Comparison of ENCODE assay signal across 1 cellular context in the genomic region with DNA sequence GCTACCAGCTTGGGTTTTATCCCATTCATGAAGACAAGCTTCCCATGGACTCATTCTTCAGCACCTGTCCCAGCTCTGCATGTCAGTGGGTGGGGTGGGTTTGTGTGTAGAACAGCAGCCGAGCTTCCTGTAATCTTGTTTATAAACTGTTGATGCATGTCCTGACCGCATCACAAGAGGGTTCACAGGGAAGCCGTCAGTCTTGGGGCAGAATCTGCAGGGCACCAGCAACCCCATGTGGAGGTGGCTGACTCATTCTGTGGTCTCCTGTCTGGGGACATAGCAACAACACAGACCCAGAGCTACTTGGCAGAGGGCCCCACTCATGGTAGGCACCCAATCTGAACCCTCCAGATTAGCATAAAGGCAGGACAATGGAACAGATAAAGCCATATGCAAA.
TF ChIP-seq lines count a peak whose summit lies in the region.

No MANE protein-coding gene starts in this region.

TF ChIP-seq in K562, 482 proteins besides CTCF, POLR2A, EP300 and RAD21 (continued from another document and continues in another):
- TF ChIP-seq ZNF655 (CRISPR knock-in tag; IDR thresholded peaks at IDR 0.05) (no peak), KLF10 (CRISPR knock-in tag; IDR thresholded peaks at IDR 0.05) (no peak), ZBTB11 (CRISPR knock-in tag; IDR thresholded peaks at IDR 0.05) (no peak), CCNT2 (IDR thresholded peaks at IDR 0.05; ENCODE audit: borderline replicate concordance, extremely low read depth, insufficient read length, low read depth, low read length) (no peak), ZNF395 (CRISPR knock-in tag; IDR thresholded peaks at IDR 0.05) (no peak), TAF9B (IDR thresholded peaks at IDR 0.05; ENCODE audit: partially characterized antibody) (no peak), ZNF347 (CRISPR knock-in tag; IDR thresholded peaks at IDR 0.05; ENCODE audit: low read depth) (no peak), ATF3 (IDR thresholded peaks at IDR 0.05) (0 out of 2 replicates have a peak, but pooled peaks have one; percentile 41), ATF3 (CRISPR knock-in tag; conservative IDR thresholded peaks at IDR 0.05) (no peak), TEAD4 (IDR thresholded peaks at IDR 0.05; ENCODE audit: low read length) (peak; percentile 14; the same call in 1 of the 2 replicates), TEAD4 (CRISPR knock-in tag; IDR thresholded peaks at IDR 0.05; ENCODE audit: borderline replicate concordance) (no peak), DPF2 (IDR thresholded peaks at IDR 0.05) (0 out of 2 replicates have a peak, but pooled peaks have one; percentile 22), PTBP1 (IDR thresholded peaks at IDR 0.05; ENCODE audit: low read depth, low read length) (no peak), BRD9 (IDR thresholded peaks at IDR 0.05; ENCODE audit: low read depth, partially characterized antibody) (no peak), ARID1B (IDR thresholded peaks at IDR 0.05) (peak; percentile 33; the same call in 1 of the 2 replicates), CTBP1 (IDR thresholded peaks at IDR 0.05; ENCODE audit: borderline replicate concordance) (no peak), FOXK2 (conservative IDR thresholded peaks at IDR 0.05 in 1 of 2, IDR thresholded peaks at IDR 0.05 in 1 of 2; ENCODE audit: low read depth in 2 of 2) (peak; percentile 18 to 30; a peak in 1 of 4 replicates), ZNF316 (IDR thresholded peaks at IDR 0.05) (no peak), TCF3 (CRISPR knock-in tag; IDR thresholded peaks at IDR 0.05) (no peak), SREBF2 (CRISPR knock-in tag; IDR thresholded peaks at IDR 0.05) (no peak), ZNF436 (CRISPR knock-in tag; IDR thresholded peaks at IDR 0.05) (no peak), ZNF76 (CRISPR knock-in tag; IDR thresholded peaks at IDR 0.05; ENCODE audit: borderline replicate concordance) (no peak), CBX8 (IDR thresholded peaks at IDR 0.05; ENCODE audit: borderline replicate concordance, extremely low read depth, low read depth, low read length, poor library complexity, severe bottlenecking) (no peak), RNF2 (IDR thresholded peaks at IDR 0.05) (no peak), KLF16 (IDR thresholded peaks at IDR 0.05) (no peak), ZNF696 (CRISPR knock-in tag; conservative IDR thresholded peaks at IDR 0.05) (no peak), NFE2 (IDR thresholded peaks at IDR 0.05; ENCODE audit: low read depth) (peak; percentile 51; the same call in 1 of the 2 replicates), SIRT6 (IDR thresholded peaks at IDR 0.05; ENCODE audit: low read depth, low read length) (no peak), SNIP1 (IDR thresholded peaks at IDR 0.05; ENCODE audit: low read depth) (no peak), MAX (CRISPR knock-in tag; IDR thresholded peaks at IDR 0.05) (no peak; the same call in 1 of the 2 replicates), SETDB1 (IDR thresholded peaks at IDR 0.05; ENCODE audit: low read length) (no peak), PHF8 (IDR thresholded peaks at IDR 0.05; ENCODE audit: borderline replicate concordance, low read length) (no peak), ZNF224 (CRISPR knock-in tag; IDR thresholded peaks at IDR 0.05) (no peak), DACH1 (IDR thresholded peaks at IDR 0.05; ENCODE audit: partially characterized antibody) (no peak), DDX20 (tag; IDR thresholded peaks at IDR 0.05; ENCODE audit: low read depth) (no peak), FOSL1 (tag; conservative IDR thresholded peaks at IDR 0.05) (peak; percentile 76), TAL1 (IDR thresholded peaks at IDR 0.05) (no peak), NFYB (IDR thresholded peaks at IDR 0.05; ENCODE audit: extremely low read depth, insufficient read length) (peak; percentile 32), FUS (optimal IDR thresholded peaks at IDR 0.05; ENCODE audit: low read depth, low read length) (no peak), LCOR (CRISPR knock-in tag; IDR thresholded peaks at IDR 0.05) (no peak), NFIC (IDR thresholded peaks at IDR 0.05) (peak; percentile 24; the same call in 1 of the 2 replicates), KAT7 (CRISPR knock-in tag; IDR thresholded peaks at IDR 0.05; ENCODE audit: borderline replicate concordance) (no peak), RB1 (IDR thresholded peaks at IDR 0.05; ENCODE audit: low read depth) (no peak), TEAD1 (CRISPR knock-in tag; IDR thresholded peaks at IDR 0.05) (no peak)
- TF ChIP-seq, protein P1, sequence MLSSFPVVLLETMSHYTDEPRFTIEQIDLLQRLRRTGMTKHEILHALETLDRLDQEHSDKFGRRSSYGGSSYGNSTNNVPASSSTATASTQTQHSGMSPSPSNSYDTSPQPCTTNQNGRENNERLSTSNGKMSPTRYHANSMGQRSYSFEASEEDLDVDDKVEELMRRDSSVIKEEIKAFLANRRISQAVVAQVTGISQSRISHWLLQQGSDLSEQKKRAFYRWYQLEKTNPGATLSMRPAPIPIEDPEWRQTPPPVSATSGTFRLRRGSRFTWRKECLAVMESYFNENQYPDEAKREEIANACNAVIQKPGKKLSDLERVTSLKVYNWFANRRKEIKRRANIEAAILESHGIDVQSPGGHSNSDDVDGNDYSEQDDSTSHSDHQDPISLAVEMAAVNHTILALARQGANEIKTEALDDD (IDR thresholded peaks at IDR 0.05) = no peak
- TF ChIP-seq, protein P2, sequence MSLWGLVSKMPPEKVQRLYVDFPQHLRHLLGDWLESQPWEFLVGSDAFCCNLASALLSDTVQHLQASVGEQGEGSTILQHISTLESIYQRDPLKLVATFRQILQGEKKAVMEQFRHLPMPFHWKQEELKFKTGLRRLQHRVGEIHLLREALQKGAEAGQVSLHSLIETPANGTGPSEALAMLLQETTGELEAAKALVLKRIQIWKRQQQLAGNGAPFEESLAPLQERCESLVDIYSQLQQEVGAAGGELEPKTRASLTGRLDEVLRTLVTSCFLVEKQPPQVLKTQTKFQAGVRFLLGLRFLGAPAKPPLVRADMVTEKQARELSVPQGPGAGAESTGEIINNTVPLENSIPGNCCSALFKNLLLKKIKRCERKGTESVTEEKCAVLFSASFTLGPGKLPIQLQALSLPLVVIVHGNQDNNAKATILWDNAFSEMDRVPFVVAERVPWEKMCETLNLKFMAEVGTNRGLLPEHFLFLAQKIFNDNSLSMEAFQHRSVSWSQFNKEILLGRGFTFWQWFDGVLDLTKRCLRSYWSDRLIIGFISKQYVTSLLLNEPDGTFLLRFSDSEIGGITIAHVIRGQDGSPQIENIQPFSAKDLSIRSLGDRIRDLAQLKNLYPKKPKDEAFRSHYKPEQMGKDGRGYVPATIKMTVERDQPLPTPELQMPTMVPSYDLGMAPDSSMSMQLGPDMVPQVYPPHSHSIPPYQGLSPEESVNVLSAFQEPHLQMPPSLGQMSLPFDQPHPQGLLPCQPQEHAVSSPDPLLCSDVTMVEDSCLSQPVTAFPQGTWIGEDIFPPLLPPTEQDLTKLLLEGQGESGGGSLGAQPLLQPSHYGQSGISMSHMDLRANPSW (CRISPR knock-in tag; IDR thresholded peaks at IDR 0.05) = no peak
- TF ChIP-seq, protein P3, sequence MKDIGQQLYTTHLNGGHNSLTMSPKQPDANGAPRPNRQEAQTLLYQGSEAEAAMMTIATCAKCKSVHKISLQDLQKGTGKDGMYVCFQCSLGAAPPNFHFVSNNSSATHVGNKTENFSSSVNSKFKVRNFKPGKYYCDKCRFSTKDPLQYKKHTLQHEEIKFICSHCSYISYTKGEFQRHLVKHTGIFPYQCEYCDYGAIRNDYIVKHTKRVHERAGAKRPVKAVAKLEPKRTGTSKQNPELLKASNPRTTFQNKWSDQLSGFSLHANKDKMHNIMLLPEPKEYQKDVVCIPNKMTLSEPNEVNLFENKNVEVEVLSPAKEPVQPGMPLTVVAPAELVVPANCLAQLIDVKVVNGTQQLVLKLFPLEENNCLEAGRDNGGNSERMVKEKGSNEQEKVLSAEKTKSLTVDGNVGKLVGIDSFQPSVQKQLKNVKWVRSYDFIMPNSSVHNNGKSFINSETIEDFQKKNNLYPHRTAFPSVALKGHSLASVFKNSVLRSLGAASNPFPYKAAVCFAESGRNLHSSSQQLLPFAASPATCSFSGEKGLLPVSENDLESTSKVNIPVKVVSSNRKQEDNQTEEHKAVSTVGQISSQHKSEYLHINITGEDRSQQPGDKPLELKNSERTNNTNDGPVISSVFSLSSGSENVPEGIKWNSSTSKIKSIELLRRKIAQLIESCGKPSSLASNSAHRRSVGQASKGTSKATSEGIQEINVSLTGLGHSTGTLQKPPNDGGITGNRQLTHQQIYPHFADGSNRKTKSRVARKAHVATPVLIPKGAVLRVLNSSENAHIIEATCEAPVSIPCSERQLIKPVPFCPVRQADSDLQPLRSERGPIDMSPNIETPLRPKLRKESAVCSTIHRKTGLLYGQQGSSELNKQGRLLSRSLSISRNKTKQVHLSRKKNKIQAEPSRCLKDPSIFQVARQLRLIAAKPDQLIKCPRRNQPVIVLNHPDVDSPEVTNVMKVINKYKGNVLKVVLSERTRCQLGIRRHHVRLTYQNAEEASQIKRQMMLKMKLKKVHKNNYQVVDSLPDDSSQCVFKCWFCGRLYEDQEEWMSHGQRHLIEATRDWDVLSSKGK (CRISPR knock-in tag; IDR thresholded peaks at IDR 0.05) = no peak
- TF ChIP-seq, protein P4, sequence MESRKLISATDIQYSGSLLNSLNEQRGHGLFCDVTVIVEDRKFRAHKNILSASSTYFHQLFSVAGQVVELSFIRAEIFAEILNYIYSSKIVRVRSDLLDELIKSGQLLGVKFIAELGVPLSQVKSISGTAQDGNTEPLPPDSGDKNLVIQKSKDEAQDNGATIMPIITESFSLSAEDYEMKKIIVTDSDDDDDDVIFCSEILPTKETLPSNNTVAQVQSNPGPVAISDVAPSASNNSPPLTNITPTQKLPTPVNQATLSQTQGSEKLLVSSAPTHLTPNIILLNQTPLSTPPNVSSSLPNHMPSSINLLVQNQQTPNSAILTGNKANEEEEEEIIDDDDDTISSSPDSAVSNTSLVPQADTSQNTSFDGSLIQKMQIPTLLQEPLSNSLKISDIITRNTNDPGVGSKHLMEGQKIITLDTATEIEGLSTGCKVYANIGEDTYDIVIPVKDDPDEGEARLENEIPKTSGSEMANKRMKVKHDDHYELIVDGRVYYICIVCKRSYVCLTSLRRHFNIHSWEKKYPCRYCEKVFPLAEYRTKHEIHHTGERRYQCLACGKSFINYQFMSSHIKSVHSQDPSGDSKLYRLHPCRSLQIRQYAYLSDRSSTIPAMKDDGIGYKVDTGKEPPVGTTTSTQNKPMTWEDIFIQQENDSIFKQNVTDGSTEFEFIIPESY (CRISPR knock-in tag; IDR thresholded peaks at IDR 0.05) = no peak
- TF ChIP-seq, protein P5, sequence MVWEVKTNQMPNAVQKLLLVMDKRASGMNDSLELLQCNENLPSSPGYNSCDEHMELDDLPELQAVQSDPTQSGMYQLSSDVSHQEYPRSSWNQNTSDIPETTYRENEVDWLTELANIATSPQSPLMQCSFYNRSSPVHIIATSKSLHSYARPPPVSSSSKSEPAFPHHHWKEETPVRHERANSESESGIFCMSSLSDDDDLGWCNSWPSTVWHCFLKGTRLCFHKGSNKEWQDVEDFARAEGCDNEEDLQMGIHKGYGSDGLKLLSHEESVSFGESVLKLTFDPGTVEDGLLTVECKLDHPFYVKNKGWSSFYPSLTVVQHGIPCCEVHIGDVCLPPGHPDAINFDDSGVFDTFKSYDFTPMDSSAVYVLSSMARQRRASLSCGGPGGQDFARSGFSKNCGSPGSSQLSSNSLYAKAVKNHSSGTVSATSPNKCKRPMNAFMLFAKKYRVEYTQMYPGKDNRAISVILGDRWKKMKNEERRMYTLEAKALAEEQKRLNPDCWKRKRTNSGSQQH (CRISPR knock-in tag; IDR thresholded peaks at IDR 0.05) = no peak
